In the genomic region with DNA sequence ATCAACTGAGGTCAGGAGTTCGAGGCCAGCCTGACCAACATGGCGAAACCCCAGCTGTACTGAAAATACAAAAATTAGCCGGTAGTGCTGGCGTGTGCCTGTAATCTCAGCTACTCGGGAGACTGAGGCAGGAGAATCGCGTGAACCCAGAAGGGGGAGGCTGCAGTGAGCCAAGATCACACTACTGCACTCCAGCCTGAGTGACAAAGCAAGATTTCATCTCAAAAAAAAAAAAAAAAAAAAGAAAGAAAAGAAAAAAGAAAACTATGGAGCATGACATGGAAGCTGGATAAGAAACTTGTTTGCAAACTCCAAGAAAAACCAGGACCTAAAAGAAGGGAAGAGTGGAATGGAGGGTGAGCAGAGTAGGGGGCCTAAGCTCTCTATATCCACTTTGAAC, we compare ENCODE assay signal across 1 cellular context.
TF ChIP-seq lines count a peak whose summit lies in the region.

No MANE protein-coding gene starts in this region.

TF ChIP-seq in HepG2, 621 proteins besides CTCF, POLR2A, EP300 and RAD21:
- TF ChIP-seq, protein P1, sequence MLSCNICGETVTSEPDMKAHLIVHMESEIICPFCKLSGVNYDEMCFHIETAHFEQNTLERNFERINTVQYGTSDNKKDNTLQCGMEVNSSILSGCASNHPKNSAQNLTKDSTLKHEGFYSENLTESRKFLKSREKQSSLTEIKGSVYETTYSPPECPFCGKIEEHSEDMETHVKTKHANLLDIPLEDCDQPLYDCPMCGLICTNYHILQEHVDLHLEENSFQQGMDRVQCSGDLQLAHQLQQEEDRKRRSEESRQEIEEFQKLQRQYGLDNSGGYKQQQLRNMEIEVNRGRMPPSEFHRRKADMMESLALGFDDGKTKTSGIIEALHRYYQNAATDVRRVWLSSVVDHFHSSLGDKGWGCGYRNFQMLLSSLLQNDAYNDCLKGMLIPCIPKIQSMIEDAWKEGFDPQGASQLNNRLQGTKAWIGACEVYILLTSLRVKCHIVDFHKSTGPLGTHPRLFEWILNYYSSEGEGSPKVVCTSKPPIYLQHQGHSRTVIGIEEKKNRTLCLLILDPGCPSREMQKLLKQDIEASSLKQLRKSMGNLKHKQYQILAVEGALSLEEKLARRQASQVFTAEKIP (CRISPR knock-in tag; IDR thresholded peaks at IDR 0.05; ENCODE audit: borderline replicate concordance): no peak
- TF ChIP-seq, protein P2, sequence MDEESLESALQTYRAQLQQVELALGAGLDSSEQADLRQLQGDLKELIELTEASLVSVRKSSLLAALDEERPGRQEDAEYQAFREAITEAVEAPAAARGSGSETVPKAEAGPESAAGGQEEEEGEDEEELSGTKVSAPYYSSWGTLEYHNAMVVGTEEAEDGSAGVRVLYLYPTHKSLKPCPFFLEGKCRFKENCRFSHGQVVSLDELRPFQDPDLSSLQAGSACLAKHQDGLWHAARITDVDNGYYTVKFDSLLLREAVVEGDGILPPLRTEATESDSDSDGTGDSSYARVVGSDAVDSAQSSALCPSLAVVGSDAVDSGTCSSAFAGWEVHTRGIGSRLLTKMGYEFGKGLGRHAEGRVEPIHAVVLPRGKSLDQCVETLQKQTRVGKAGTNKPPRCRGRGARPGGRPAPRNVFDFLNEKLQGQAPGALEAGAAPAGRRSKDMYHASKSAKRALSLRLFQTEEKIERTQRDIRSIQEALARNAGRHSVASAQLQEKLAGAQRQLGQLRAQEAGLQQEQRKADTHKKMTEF (CRISPR knock-in tag; IDR thresholded peaks at IDR 0.05): no peak
- TF ChIP-seq ARHGAP35 (CRISPR knock-in tag; IDR thresholded peaks at IDR 0.05; ENCODE audit: borderline replicate concordance) (no peak), SALL2 (CRISPR knock-in tag; IDR thresholded peaks at IDR 0.05) (no peak)
